Comparison of ENCODE assay signal across 10 cellular contexts in the genomic region with DNA sequence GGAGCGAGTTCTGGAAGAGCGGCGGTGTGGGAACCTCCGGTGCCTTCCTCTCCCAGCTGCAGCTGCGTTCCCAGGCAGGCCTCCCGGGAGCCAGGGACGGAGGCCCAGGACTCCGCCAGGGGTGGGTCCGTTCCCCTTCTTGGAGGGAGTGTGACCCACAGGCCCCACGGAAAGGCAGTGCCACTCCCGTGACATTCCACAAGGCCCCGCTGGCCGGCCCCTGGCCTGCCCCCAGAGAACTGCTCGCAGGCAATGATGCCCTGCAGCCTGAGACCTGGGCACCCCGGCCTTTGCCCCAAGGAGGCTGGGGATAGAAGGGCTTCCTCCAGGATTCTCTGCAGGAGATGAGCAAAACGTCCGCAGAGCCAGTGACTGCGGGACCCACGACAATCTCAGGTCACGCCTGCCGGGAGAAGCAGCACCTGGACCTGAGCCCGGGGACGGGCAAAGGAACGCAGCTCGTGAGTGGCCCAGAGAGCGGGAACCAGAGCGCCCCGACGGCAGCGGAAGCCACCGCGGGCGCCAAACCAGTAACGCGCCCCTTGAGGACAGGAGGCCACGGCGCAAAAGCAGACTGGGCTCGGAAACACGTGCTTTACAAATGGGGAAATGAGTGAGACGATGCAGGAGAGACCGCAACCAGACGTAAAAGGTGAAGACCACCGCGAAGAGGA. TPM values are rescaled to one million over a fixed set of nuclear protein-coding genes. Genes with fewer than 3 reads are reported as not detected.
DNase-seq lines count a peak whose midpoint lies in the region; ATAC-seq, FAIRE-seq and TF ChIP-seq lines count a peak whose summit lies in the region.
"Had no signal": no experiment of that assay in that cellular context is flagged by ENCODE, and none has a peak within 500 bp of the region (broad histone marks: within the 10 kb centered on the region; RNA-seq: fewer than 3 reads in every experiment).

No MANE protein-coding gene starts in this region.

- H3K36me3 ChIP-seq in keratinocyte (ENCODE audit: control insufficient read depth in 2 of 2, extremely low read depth in 1 of 2, insufficient read depth in 2 of 2, low read length in 2 of 2) = no peaks in the 10 kb centered on the region

- H3K9me3 Mint-ChIP-seq in activated T-cell treated with anti-CD3 and anti-CD28 coated beads, Interleukin-2, amount 50 U/mL, for 72 hours = no peaks in the 10 kb centered on the region

- H3K27ac ChIP-seq in HL-60 (replicated peaks) (no peak overlapping the region), keratinocyte (ENCODE audit: control insufficient read depth, insufficient read depth, low read length) (no peak overlapping the region)

- H4K20me1 ChIP-seq in keratinocyte (ENCODE audit: control insufficient read depth, extremely low read depth, insufficient read depth, low read length) = no peaks in the 10 kb centered on the region

- DNase-seq in HL-60 (ENCODE audit: low read depth in 1 of 2, low spot score in 1 of 2) (peak; percentile 5 to 67), keratinocyte (ENCODE audit: low read depth, low spot score) (no peak), NCI-H2029 treated with DMSO at 0.1 percent for 48 hours (lab: John Stamatoyannopoulos, UW) (no peak)
- DNase-seq in activated T-cell treated with anti-CD3 and anti-CD28 coated beads, Interleukin-2, amount 50 U/mL, for 72 hours = peak; percentile 39 to 52
- DNase-seq in stimulated activated CD4-positive, alpha-beta T cell treated with anti-CD3 and anti-CD28 coated beads, TNF-alpha, amount 100 ng/mL, for 48 hours (ENCODE audit: low read depth in 3 of 3) = peak in 2 of 3 donors; percentile 34 to 59

- H3K27ac Mint-ChIP-seq in activated T-cell treated with anti-CD3 and anti-CD28 coated beads, Interleukin-2, amount 50 U/mL, for 72 hours = no peak overlapping the region

- peaks cover 0 to 2% of the 10 kb centered on the region in 2 donors for H3K36me3 Mint-ChIP-seq in activated T-cell treated with anti-CD3 and anti-CD28 coated beads, Interleukin-2, amount 50 U/mL, for 72 hours (ENCODE audit: insufficient read depth in 2 of 2)

- no peak overlapping the region for H3K4me3 ChIP-seq in HL-60 (replicated peaks; ENCODE audit: insufficient read depth, low read length)
- peak overlapping the region in 2 of 3 experiments; percentile 23 to 35 for H3K4me3 ChIP-seq in keratinocyte (ENCODE audit: control insufficient read depth in 2 of 3, extremely low read depth in 1 of 3, insufficient read depth in 2 of 3, low read depth in 1 of 3, low read length in 3 of 3)

- no peak overlapping the region for H3K9ac ChIP-seq in keratinocyte (ENCODE audit: control insufficient read depth, extremely low read depth, insufficient read depth, low read length)

- no peaks in the 10 kb centered on the region for H3K4me1 ChIP-seq in keratinocyte (ENCODE audit: control insufficient read depth, extremely low read depth, insufficient read depth, low read length)

- H3K79me2 ChIP-seq in keratinocyte (ENCODE audit: control insufficient read depth, insufficient read depth, low read length) = no peaks in the 10 kb centered on the region

- peak overlapping the region; percentile 52 for H2AFZ ChIP-seq in keratinocyte (ENCODE audit: control insufficient read depth, low read length)

- no peaks in the 10 kb centered on the region for H3K9me1 ChIP-seq in keratinocyte (ENCODE audit: control insufficient read depth, extremely low read depth, insufficient read depth, low read length)

- TF ChIP-seq CTCF in HL-60 (IDR thresholded peaks at IDR 0.05; ENCODE audit: insufficient read depth, low read length) (peak; percentile 18), keratinocyte (optimal IDR thresholded peaks at IDR 0.05 in 1 of 3, IDR thresholded peaks at IDR 0.05 in 1 of 3, conservative IDR thresholded peaks at IDR 0.05 in 1 of 3; ENCODE audit: extremely low read depth in 1 of 3, insufficient read depth in 2 of 3, low read length in 3 of 3) (peak in 1 of 3 experiments; percentile 50)

- peaks cover 7% of the 10 kb centered on the region for H3K4me1 Mint-ChIP-seq in activated T-cell treated with anti-CD3 and anti-CD28 coated beads, Interleukin-2, amount 50 U/mL, for 72 hours (ENCODE audit: low read depth)

- no peaks in the 10 kb centered on the region for H3K27me3 ChIP-seq in HL-60 (ENCODE audit: insufficient read depth, poor library complexity, severe bottlenecking)
- H3K27me3 ChIP-seq in keratinocyte (ENCODE audit: control insufficient read depth, extremely low read depth, insufficient read depth, low read length) = peaks cover 7% of the 10 kb centered on the region

- peaks cover 2% of the 10 kb centered on the region for H3K9me3 ChIP-seq in keratinocyte (ENCODE audit: control insufficient read depth, low read depth, low read length)

- peak; percentile 73 to 85 for ATAC-seq in activated T-cell treated with anti-CD3 and anti-CD28 coated beads, Interleukin-2, amount 50 U/mL, for 72 hours (replicated peaks in 1 of 2)
- no peak for ATAC-seq in GM18511 (IDR thresholded peaks at IDR 0.05; ENCODE audit: unreplicated experiment)
- ATAC-seq in HG03378 (IDR thresholded peaks at IDR 0.05; ENCODE audit: unreplicated experiment) = no peak
- no peak for ATAC-seq in GM21515 (IDR thresholded peaks at IDR 0.05; ENCODE audit: unreplicated experiment)

- H3K27me3 Mint-ChIP-seq in activated T-cell treated with anti-CD3 and anti-CD28 coated beads, Interleukin-2, amount 50 U/mL, for 72 hours (ENCODE audit: low read depth) = peaks cover 18% of the 10 kb centered on the region

- FAIRE-seq in keratinocyte (lab: Jason Lieb, UNC) = no peak
- FAIRE-seq: endometrium had no signal

- peak overlapping the region; percentile 3 for H3K4me2 ChIP-seq in keratinocyte (ENCODE audit: control insufficient read depth, extremely low read depth, insufficient read depth, low read depth, low read length)

- dilution Hi-C loops in keratinocyte (cut with MboI; ENCODE audit: extremely low pct_ligation_motif_present, low sequenced_read_pairs) = no loop called here

- peak overlapping the region; percentile 48 to 71 for H3K4me3 Mint-ChIP-seq in activated T-cell treated with anti-CD3 and anti-CD28 coated beads, Interleukin-2, amount 50 U/mL, for 72 hours

RNA-seq across cellular contexts. Expression of a gene that starts 9.3 kb away (rescaled TPM):
- total RNA-seq in activated T-cell treated with anti-CD3 and anti-CD28 coated beads, Interleukin-2, amount 50 U/mL, for 72 hours = not detected
- polyA plus RNA-seq in keratinocyte = not detected in 3 replicates
- polyA plus RNA-seq in keratinocyte (2011; ENCODE audit: low read depth) = not detected
- polyA plus RNA-seq in keratinocyte (2011; cell fraction: cytosol; rRNA removed) = not detected in 2 replicates
- not detected in 2 replicates for polyA plus RNA-seq in keratinocyte (2011; cell fraction: nucleus; rRNA removed)
- polyA plus RNA-seq in keratinocyte (2012; ENCODE audit: low replicate concordance) = not detected in 2 replicates
- polyA minus RNA-seq in keratinocyte = not detected in 3 replicates
- polyA minus RNA-seq in keratinocyte (2011; cell fraction: cytosol; rRNA and poly(A)+ RNA removed) = not detected
- not detected in 2 replicates for polyA minus RNA-seq in keratinocyte (2011; cell fraction: nucleus; rRNA and poly(A)+ RNA removed)
- total RNA-seq: OCI-LY7 had no signal

RNA-seq across cellular contexts. Expression of a gene that starts 36.1 kb away (rescaled TPM):
- 1 to 10 TPM in 1 of 2 donors, under 1 TPM in 1; 0.86 to 2.0 TPM for total RNA-seq in activated T-cell treated with anti-CD3 and anti-CD28 coated beads, Interleukin-2, amount 50 U/mL, for 72 hours
- 0.42 to 0.74 TPM (median 0.54 TPM) in 3 replicates for polyA plus RNA-seq in keratinocyte
- polyA plus RNA-seq in keratinocyte (2011; ENCODE audit: low read depth) = not detected
- 0.17 and 0.48 TPM in 2 replicates for polyA plus RNA-seq in keratinocyte (2011; cell fraction: cytosol; rRNA removed)
- 0.87 and 1.1 TPM in 2 replicates for polyA plus RNA-seq in keratinocyte (2011; cell fraction: nucleus; rRNA removed)
- polyA plus RNA-seq in keratinocyte (2012; ENCODE audit: low replicate concordance) = 0.25 and 0.72 TPM in 2 replicates
- 0.40 to 1.6 TPM (median 0.77 TPM) in 3 replicates for polyA minus RNA-seq in keratinocyte
- not detected for polyA minus RNA-seq in keratinocyte (2011; cell fraction: cytosol; rRNA and poly(A)+ RNA removed)
- 0.95 and 1.1 TPM in 2 replicates for polyA minus RNA-seq in keratinocyte (2011; cell fraction: nucleus; rRNA and poly(A)+ RNA removed)

Comparison
In these comparisons a context has a peak if more than half of its experiments do, and no peak if none do; other contexts are left out.
1. DNase-seq: peak in HL-60 (2 of 2), activated T-cell treated with anti-CD3 and anti-CD28 coated beads, Interleukin-2, amount 50 U/mL, for 72 hours (2 of 2) and stimulated activated CD4-positive, alpha-beta T cell treated with anti-CD3 and anti-CD28 coated beads, TNF-alpha, amount 100 ng/mL, for 48 hours (2 of 3); none in keratinocyte (single experiment) and NCI-H2029 treated with DMSO at 0.1 percent for 48 hours (single experiment).
2. ATAC-seq: peak in activated T-cell treated with anti-CD3 and anti-CD28 coated beads, Interleukin-2, amount 50 U/mL, for 72 hours (2 of 2); none in GM18511 (single experiment), HG03378 (single experiment) and GM21515 (single experiment).